8 cellular contexts compared by ENCODE assay signal in the genomic region with DNA sequence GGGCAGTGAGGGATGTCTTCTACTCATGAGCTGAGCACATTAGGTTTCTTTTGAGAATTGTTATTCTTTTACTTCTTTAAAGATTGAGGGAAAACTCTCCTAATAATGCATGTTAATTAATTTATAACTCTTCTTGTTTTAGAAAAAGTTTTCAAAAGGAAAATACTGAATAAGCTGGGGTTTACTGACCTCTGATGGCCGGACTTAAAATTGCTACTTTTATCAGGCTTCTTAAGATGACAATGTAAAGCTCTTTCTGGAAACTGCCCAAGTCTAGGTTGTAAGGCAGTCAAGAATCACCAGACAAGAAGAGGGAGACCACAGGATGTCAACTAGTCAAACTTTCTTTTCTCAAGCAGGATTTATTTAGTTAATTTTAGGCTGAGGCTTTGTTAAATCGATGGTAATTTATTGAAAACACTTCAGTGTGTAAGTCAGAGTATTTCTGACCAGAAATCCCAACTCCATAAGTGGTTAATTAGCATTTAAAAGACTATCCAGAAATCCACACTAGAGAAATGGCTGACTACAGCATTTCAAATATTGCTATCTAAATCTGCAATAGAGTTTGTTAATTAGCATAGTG.
A peak's percentile ranks its signal among the peaks of the same experiment; 100 is the strongest.
DNase-seq lines count a peak whose midpoint lies in the region; ATAC-seq and TF ChIP-seq lines count a peak whose summit lies in the region.

No MANE protein-coding gene starts in this region.

- H3K27ac ChIP-seq in esophagus squamous epithelium: no peak overlapping the region

- no peaks in the 10 kb centered on the region for H3K4me1 ChIP-seq in esophagus squamous epithelium

- ATAC-seq in HG03280 (IDR thresholded peaks at IDR 0.05; ENCODE audit: unreplicated experiment) (no peak), HG03095 (IDR thresholded peaks at IDR 0.05; ENCODE audit: unreplicated experiment) (no peak)

- 0 to 3% methylated on average over 2 of the region's 2 CpGs for WGBS in esophagus squamous epithelium, 2 donors

- no peaks in the 10 kb centered on the region for H3K36me3 ChIP-seq in esophagus squamous epithelium

- H3K9me3 ChIP-seq in esophagus squamous epithelium: no peaks in the 10 kb centered on the region

- TF ChIP-seq CTCF in esophagus squamous epithelium (IDR thresholded peaks at IDR 0.05): peak in 4 of 6 experiments; percentile 5 to 39 (median 17)

- H3K4me3 ChIP-seq in esophagus squamous epithelium: no peak overlapping the region

- no peaks in the 10 kb centered on the region for H3K27me3 ChIP-seq in esophagus squamous epithelium

- peak; percentile 7 for DNase-seq in GM04503 (ENCODE audit: low read depth)
- peak; percentile 81 for DNase-seq in HT-29 (ENCODE audit: low spot score)
- peak; percentile 53 for DNase-seq in RPMI7951 (ENCODE audit: low read depth)
- DNase-seq in esophagus squamous epithelium (lab: John Stamatoyannopoulos, UW): no peak
- DNase-seq in renal cortical epithelial cell (ENCODE audit: low read depth): peak; percentile 74
- DNase-seq in activated T-cell treated with anti-CD3 and anti-CD28 coated beads for 4 hours: no peak

- no peak for TF ChIP-seq POLR2A in esophagus squamous epithelium (IDR thresholded peaks at IDR 0.05)

- intact Hi-C loops in esophagus squamous epithelium (cut with DNase I): no loop called here

Comparison
In these comparisons a context has a peak if more than half of its experiments do, and no peak if none do; other contexts are left out.
1. DNase-seq: peak in GM04503 (single experiment), HT-29 (single experiment), RPMI7951 (single experiment) and renal cortical epithelial cell (single experiment); none in esophagus squamous epithelium (single experiment) and activated T-cell treated with anti-CD3 and anti-CD28 coated beads for 4 hours (single experiment).